Comparison of ENCODE assay signal across 9 cellular contexts in the genomic region with DNA sequence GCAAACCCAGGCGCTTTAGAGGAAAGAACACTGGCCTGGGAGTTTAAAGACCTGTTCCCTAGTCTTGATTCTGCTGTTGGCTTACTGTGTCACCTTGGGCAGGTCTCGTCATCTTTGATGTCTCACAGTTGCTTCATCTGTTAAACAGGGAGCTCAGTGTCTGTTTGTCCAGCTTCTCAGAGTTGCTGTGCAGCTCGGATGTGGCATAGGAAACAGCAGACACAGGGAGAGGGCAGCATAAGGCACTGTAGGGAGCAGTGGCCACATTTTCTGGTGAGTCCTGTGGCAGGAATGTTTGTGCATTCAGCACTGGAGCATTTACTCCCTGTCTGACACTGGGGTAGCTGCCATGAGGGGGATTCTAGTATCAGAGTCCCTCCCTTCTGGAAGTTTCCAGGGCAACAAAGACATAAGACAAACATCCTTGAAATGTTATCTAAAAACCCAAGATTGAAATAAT. TPM values are rescaled to one million over a fixed set of nuclear protein-coding genes. Genes with fewer than 3 reads are reported as not detected.
A peak's percentile ranks its signal among the peaks of the same experiment; 100 is the strongest.
DNase-seq lines count a peak whose midpoint lies in the region; ATAC-seq and TF ChIP-seq lines count a peak whose summit lies in the region.
"Had no signal": no experiment of that assay in that cellular context is flagged by ENCODE, and none has a peak within 500 bp of the region (broad histone marks: within the 10 kb centered on the region; RNA-seq: fewer than 3 reads in every experiment).

No MANE protein-coding gene starts in this region.

- H3K4me1 ChIP-seq in GM23338 (ENCODE audit: insufficient read depth) (peaks cover 46% of the 10 kb centered on the region), SK-N-SH (ENCODE audit: control insufficient read depth in 1 of 2, insufficient read depth in 2 of 2, low read depth in 1 of 2, low read length in 1 of 2) (peaks cover 9 to 35% of the 10 kb centered on the region in 2 experiments; a peak in 3 of 4 replicates)

- H3K4me3 Mint-ChIP-seq in GM23338, result peak overlapping the region; percentile 98

- H3K27me3 Mint-ChIP-seq in GM23338 (ENCODE audit: insufficient read depth, low read depth, poor library complexity), result peaks cover 30% of the 10 kb centered on the region

- no peaks in the 10 kb centered on the region for H3K27me3 ChIP-seq in GM23338 (ENCODE audit: insufficient read depth)
- no peaks in the 10 kb centered on the region for H3K27me3 ChIP-seq in SK-N-SH (ENCODE audit: insufficient read depth)
- H3K27me3 ChIP-seq: SJSA1 had no signal

- TF ChIP-seq CTCF in GM23338 (conservative IDR thresholded peaks at IDR 0.05; ENCODE audit: low read depth in 2 of 2), result no peak
- TF ChIP-seq CTCF in SK-N-SH (IDR thresholded peaks at IDR 0.05), result no peak

- no peak for TF ChIP-seq EP300 in SK-N-SH (IDR thresholded peaks at IDR 0.05; ENCODE audit: borderline replicate concordance in 1 of 2, low read depth in 1 of 2, low read length in 1 of 2)

- TF ChIP-seq RAD21 in SK-N-SH (IDR thresholded peaks at IDR 0.05; ENCODE audit: low read length), result no peak

- POLR2A ChIA-PET in SK-N-SH (lab: Yijun Ruan, JAX), result interaction anchor here (0.6 to 3.1 kb wide), 4 partner anchors 10 to 36 kb away, joined by 3 to 19 read pairs (median 8); a partner anchor contains a TSS

- no peak overlapping the region for H2AFZ ChIP-seq in GM23338
- no peak overlapping the region for H2AFZ ChIP-seq in SK-N-SH (ENCODE audit: low read depth)

- H3K9me2 ChIP-seq in GM23338 (ENCODE audit: insufficient read depth) (no peaks in the 10 kb centered on the region), SK-N-SH (no peaks in the 10 kb centered on the region)

- peak overlapping the region; percentile 93; the same call in 1 of the 2 replicates for H3K9ac ChIP-seq in SK-N-SH

- H3F3A ChIP-seq in GM23338 (replicated peaks; ENCODE audit: low read depth), result peaks cover 19% of the 10 kb centered on the region
- peaks cover 11% of the 10 kb centered on the region for H3F3A ChIP-seq in SK-N-SH (replicated peaks; ENCODE audit: insufficient read depth)

- H4K20me1 ChIP-seq in GM23338 (replicated peaks; ENCODE audit: insufficient read depth), result peaks cover 5% of the 10 kb centered on the region
- no peaks in the 10 kb centered on the region for H4K20me1 ChIP-seq in SK-N-SH (ENCODE audit: insufficient read depth)

- H3K36me3 ChIP-seq in GM23338 (ENCODE audit: insufficient read depth) (0 out of 2 replicates have a peak, but pooled peaks cover 3% of the 10 kb centered on the region), SK-N-SH (replicated peaks in 1 of 2; ENCODE audit: control insufficient read depth in 1 of 2, insufficient read depth in 2 of 2, low read length in 1 of 2) (peaks cover 13 to 45% of the 10 kb centered on the region in 2 experiments)

- peak overlapping the region; percentile 96 for H3K4me2 ChIP-seq in GM23338
- peak overlapping the region; percentile 96 for H3K4me2 ChIP-seq in SK-N-SH

- H3K27ac Mint-ChIP-seq in GM23338, result peak overlapping the region; percentile 100

- no peaks in the 10 kb centered on the region for H3K9me3 ChIP-seq in SK-N-SH
- H3K9me3 ChIP-seq: SJSA1, thoracic aorta had no signal

- peaks cover 58% of the 10 kb centered on the region for H3K4me1 Mint-ChIP-seq in GM23338

- no peak for ATAC-seq in GM23338
- ATAC-seq in HG02642 (IDR thresholded peaks at IDR 0.05; ENCODE audit: poor library complexity, unreplicated experiment), result no peak

- H3K9me3 Mint-ChIP-seq in GM23338, result no peaks in the 10 kb centered on the region

- peak overlapping the region; percentile 81; the same call in 1 of the 2 replicates for H3K4me3 ChIP-seq in GM23338
- H3K4me3 ChIP-seq in SK-N-SH (ENCODE audit: low read depth in 2 of 2, low read length in 1 of 2), result peak overlapping the region; percentile 70 to 77; a peak in 3 of 4 replicates
- no peak overlapping the region for H3K4me3 ChIP-seq in skin epidermis
- H3K4me3 ChIP-seq: SJSA1 had no signal

- H3K27ac ChIP-seq in GM23338 (ENCODE audit: low read depth) (peak overlapping the region; percentile 96), SK-N-SH (ENCODE audit: low read depth in 2 of 2, low read length in 1 of 2) (peak overlapping the region; percentile 72 to 96; a peak in 2 of 4 replicates), skin epidermis (peak overlapping the region in 12 of 21 experiments; percentile 5 to 98 (median 96))
- H3K27ac ChIP-seq: SJSA1 had no signal

- DNase-seq in GM23338 (ENCODE audit: low spot score) (no peak), SK-N-SH (no peak), fibroblast of peridontal ligament (ENCODE audit: extremely low read depth) (peak; percentile 64), HPDE6-E6E7 (ENCODE audit: extremely low spot score) (no peak), T-helper 9 cell (no peak)

- H3K79me2 ChIP-seq in GM23338 (replicated peaks; ENCODE audit: insufficient read depth) (peaks cover 47% of the 10 kb centered on the region), SK-N-SH (ENCODE audit: insufficient read depth) (peaks cover 48% of the 10 kb centered on the region)

- CTCF ChIA-PET in SK-N-SH (lab: Yijun Ruan, JAX), result interaction anchor here (0.9 to 7.4 kb wide), 3 partner anchors 14 to 34 kb away, joined by 3 to 57 read pairs (median 17); a partner anchor contains a TSS

- 69% methylated on average over 3 of the region's 3 CpGs for WGBS in SK-N-SH (ENCODE audit: low lambda C conversion rate)

- peaks cover 56% of the 10 kb centered on the region for H3K36me3 Mint-ChIP-seq in GM23338 (ENCODE audit: low read depth)

TF ChIP-seq in GM23338, 12 proteins besides CTCF, POLR2A, EP300 and RAD21 (continues in another document):
- no peak for TF ChIP-seq EZH2phosphoT487 (IDR thresholded peaks at IDR 0.05; ENCODE audit: unreplicated experiment)
- TF ChIP-seq POLR2AphosphoS5 (IDR thresholded peaks at IDR 0.05; ENCODE audit: low read depth), result no peak

TF ChIP-seq in SK-N-SH, 30 proteins besides CTCF, POLR2A, EP300 and RAD21 (continues in another document):
- TF ChIP-seq ELF1 (IDR thresholded peaks at IDR 0.05) (no peak), SIN3A (IDR thresholded peaks at IDR 0.05; ENCODE audit: borderline replicate concordance, low read depth, low read length) (no peak), FOSL2 (IDR thresholded peaks at IDR 0.05; ENCODE audit: borderline replicate concordance, low read depth) (no peak), GATA2 (CRISPR knock-in tag; IDR thresholded peaks at IDR 0.05) (no peak), FOXM1 (IDR thresholded peaks at IDR 0.05; ENCODE audit: low read depth) (no peak), EZH2phosphoT487 (IDR thresholded peaks at IDR 0.05; ENCODE audit: borderline replicate concordance, low read depth) (no peak), CHD2 (IDR thresholded peaks at IDR 0.05; ENCODE audit: low read length, partially characterized antibody) (no peak), MEF2A (IDR thresholded peaks at IDR 0.05; ENCODE audit: borderline replicate concordance, low read depth) (no peak), NFIC (IDR thresholded peaks at IDR 0.05; ENCODE audit: borderline replicate concordance) (no peak), SMC3 (IDR thresholded peaks at IDR 0.05; ENCODE audit: low read depth, low read length) (no peak)
- TF ChIP-seq, protein P1, sequence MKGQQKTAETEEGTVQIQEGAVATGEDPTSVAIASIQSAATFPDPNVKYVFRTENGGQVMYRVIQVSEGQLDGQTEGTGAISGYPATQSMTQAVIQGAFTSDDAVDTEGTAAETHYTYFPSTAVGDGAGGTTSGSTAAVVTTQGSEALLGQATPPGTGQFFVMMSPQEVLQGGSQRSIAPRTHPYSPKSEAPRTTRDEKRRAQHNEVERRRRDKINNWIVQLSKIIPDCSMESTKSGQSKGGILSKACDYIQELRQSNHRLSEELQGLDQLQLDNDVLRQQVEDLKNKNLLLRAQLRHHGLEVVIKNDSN (IDR thresholded peaks at IDR 0.05; ENCODE audit: borderline replicate concordance, low read depth), result no peak
- TF ChIP-seq, protein P2, sequence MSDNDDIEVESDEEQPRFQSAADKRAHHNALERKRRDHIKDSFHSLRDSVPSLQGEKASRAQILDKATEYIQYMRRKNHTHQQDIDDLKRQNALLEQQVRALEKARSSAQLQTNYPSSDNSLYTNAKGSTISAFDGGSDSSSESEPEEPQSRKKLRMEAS (IDR thresholded peaks at IDR 0.05; ENCODE audit: low read depth), result no peak

RNA-seq across cellular contexts. Expression of a gene that starts 2.0 kb away (rescaled TPM):
- 143 and 156 TPM in 2 replicates for total RNA-seq in GM23338 (2014; rRNA removed; shearing (Covaris generic))
- polyA plus RNA-seq in GM23338 (2016; fragmentation: Nextera tagmentation; extraction: Ambion mirVana) (29.2 and 29.8 TPM in 2 replicates), SK-N-SH (2012; rRNA removed) (87.5 and 91.6 TPM in 2 replicates)
- 49.6 and 70.3 TPM in 2 replicates for polyA plus RNA-seq in SK-N-SH (2012; cell fraction: cytosol; rRNA removed)
- polyA plus RNA-seq in SK-N-SH (2012; cell fraction: nucleus; rRNA removed), result 254 and 314 TPM in 2 replicates

RNA-seq across cellular contexts. Expression of a gene that starts 8.5 kb away (rescaled TPM):
- total RNA-seq in GM23338 (2014; rRNA removed; shearing (Covaris generic)), result 35.2 and 38.2 TPM in 2 replicates
- 4.5 and 6.7 TPM in 2 replicates for polyA plus RNA-seq in GM23338 (2016; fragmentation: Nextera tagmentation; extraction: Ambion mirVana)
- 4.6 and 5.0 TPM in 2 replicates for polyA plus RNA-seq in SK-N-SH (2012; rRNA removed)
- 2.3 and 3.7 TPM in 2 replicates for polyA plus RNA-seq in SK-N-SH (2012; cell fraction: cytosol; rRNA removed)
- polyA plus RNA-seq in SK-N-SH (2012; cell fraction: nucleus; rRNA removed), result 6.9 and 9.8 TPM in 2 replicates

RNA-seq across cellular contexts. Expression of a gene that starts 29.2 kb away (rescaled TPM):
- 164 and 169 TPM in 2 replicates for total RNA-seq in GM23338 (2014; rRNA removed; shearing (Covaris generic))
- polyA plus RNA-seq in GM23338 (2016; fragmentation: Nextera tagmentation; extraction: Ambion mirVana) (314 and 317 TPM in 2 replicates), SK-N-SH (2012; rRNA removed) (0.26 and 0.43 TPM in 2 replicates)
- polyA plus RNA-seq in SK-N-SH (2012; cell fraction: cytosol; rRNA removed), result 0.21 and 0.24 TPM in 2 replicates
- polyA plus RNA-seq in SK-N-SH (2012; cell fraction: nucleus; rRNA removed), result 0.34 and 0.43 TPM in 2 replicates
- total RNA-seq: SJSA1 had no signal

RNA-seq across cellular contexts. Expression of a gene that starts 47.3 kb away (rescaled TPM):
- total RNA-seq in GM23338 (2014; rRNA removed; shearing (Covaris generic)), result 1.5 and 5.8 TPM in 2 replicates
- polyA plus RNA-seq in GM23338 (2016; fragmentation: Nextera tagmentation; extraction: Ambion mirVana) (1.8 and 3.5 TPM in 2 replicates), SK-N-SH (2012; rRNA removed) (0.16 and 0.35 TPM in 2 replicates)
- polyA plus RNA-seq in SK-N-SH (2012; cell fraction: cytosol; rRNA removed), result 0.24 and 0.31 TPM in 2 replicates
- polyA plus RNA-seq in SK-N-SH (2012; cell fraction: nucleus; rRNA removed), result 0.29 and 0.37 TPM in 2 replicates
- total RNA-seq: SJSA1 had no signal

RNA-seq across cellular contexts. Expression of a gene that starts 47.5 kb away (rescaled TPM):
- 67.6 and 75.2 TPM in 2 replicates for total RNA-seq in GM23338 (2014; rRNA removed; shearing (Covaris generic))
- 29.7 and 34.7 TPM in 2 replicates for polyA plus RNA-seq in GM23338 (2016; fragmentation: Nextera tagmentation; extraction: Ambion mirVana)
- 0.93 and 0.99 TPM in 2 replicates for polyA plus RNA-seq in SK-N-SH (2012; rRNA removed)
- polyA plus RNA-seq in SK-N-SH (2012; cell fraction: cytosol; rRNA removed), result 0.41 and 1.00 TPM in 2 replicates
- polyA plus RNA-seq in SK-N-SH (2012; cell fraction: nucleus; rRNA removed), result 0.73 and 1.2 TPM in 2 replicates
- total RNA-seq: SJSA1 had no signal

Comparison
In these comparisons a context has a peak if more than half of its experiments do, and no peak if none do; other contexts are left out.
1. H3K4me3 ChIP-seq: peak in GM23338 (single experiment) and SK-N-SH (2 of 2); none in skin epidermis (0 of 7).
2. RNA of a gene that starts 29.2 kb away (polyA plus RNA-seq): 314 to 317 TPM in GM23338; 0.21 to 0.43 TPM in SK-N-SH; every median in the first group is over 100 times any median in the second.
3. Peak in every context shown above with its lines, with median percentiles within 50 percentile points of each other: H3K27ac ChIP-seq.